In genomic region chr1:155176544-155177071, GRCh38 we compare ENCODE assay signal across 8 cellular contexts. TPM values are rescaled to one million over a fixed set of nuclear protein-coding genes. Genes with fewer than 3 reads are reported as not detected.
A peak's percentile ranks its signal among the peaks of the same experiment; 100 is the strongest.
DNase-seq lines count a peak whose midpoint lies in the region; ATAC-seq and TF ChIP-seq lines count a peak whose summit lies in the region.

No MANE protein-coding gene starts in this region.

- H3K36me3 ChIP-seq in Panc1 (ENCODE audit: control insufficient read depth, insufficient read depth, low read length): no peaks in the 10 kb centered on the region; the same call in 1 of the 2 replicates

- CTCF ChIA-PET in Panc1 (lab: Charles Lee): interaction anchor here (1.1 to 1.9 kb wide), 2 partner anchors 17 kb away, joined by 4 to 14 read pairs; no protein-coding TSS in a partner anchor

- DNase-seq in DMS153 treated with DMSO at 0.1 percent for 48 hours (lab: John Stamatoyannopoulos, UW; ENCODE audit: unreplicated experiment) (peak; percentile 90), LHCN-M2 (ENCODE audit: low read depth) (peak; percentile 67), Panc1 (ENCODE audit: low read depth, low spot score) (peak; percentile 78), activated T-cell treated with anti-CD3 and anti-CD28 coated beads for 4 hours (peak; percentile 85), erythroblast (lab: John Stamatoyannopoulos, UW) (peak; percentile 79 to 91), naive B cell (peak; percentile 75)
- DNase-seq in stimulated activated naive CD4-positive, alpha-beta T cell (lab: John Stamatoyannopoulos, UW): peak; percentile 52 to 87 (median 76)

- in situ Hi-C loops in Panc1 (cut with HindIII; ENCODE audit: low pct_unique_long_range_greater_than_20kb, low sequenced_read_pairs): no loop called here

- no peak for TF ChIP-seq POLR2A in erythroblast (IDR thresholded peaks at IDR 0.05; ENCODE audit: low read length)

- POLR2A ChIA-PET in Panc1 (lab: Charles Lee): interaction anchor here (0.6 kb wide), 1 partner anchor 54 kb away, joined by 6 read pairs; no protein-coding TSS in a partner anchor

- no peak overlapping the region for H3K27ac ChIP-seq in Panc1 (ENCODE audit: low read length)

- no peaks in the 10 kb centered on the region for H3K27me3 Mint-ChIP-seq in naive B cell

- H3K9me3 Mint-ChIP-seq in naive B cell: no peaks in the 10 kb centered on the region

- H3K36me3 Mint-ChIP-seq in naive B cell: no peaks in the 10 kb centered on the region

- H3K4me1 ChIP-seq in Panc1 (ENCODE audit: control insufficient read depth, insufficient read depth, low read length): peaks cover 23% of the 10 kb centered on the region

- H3K27me3 ChIP-seq in Panc1 (ENCODE audit: control insufficient read depth, insufficient read depth, low read length): no peaks in the 10 kb centered on the region

- BruUV-seq in Panc1 (replicated peaks; lab: Mats Ljungman, UMichigan): no TSS peak

- intact Hi-C loops in Panc1 (cut with micrococcal nuclease; ENCODE audit: unreplicated experiment): no loop called here

- peak; percentile 93 for TF ChIP-seq CTCF in Panc1 (IDR thresholded peaks at IDR 0.05)

- peak; percentile 68 for ATAC-seq in Panc1
- ATAC-seq in naive B cell (ENCODE audit: low read depth in 2 of 2): peak; percentile 35 to 52
- ATAC-seq in HG02588 (IDR thresholded peaks at IDR 0.05; ENCODE audit: unreplicated experiment): no peak

- no peak overlapping the region for H3K4me3 ChIP-seq in Panc1 (ENCODE audit: low read depth in 2 of 2, low read length in 2 of 2)

- peaks cover 41% of the 10 kb centered on the region in 3 donors for H3K4me1 Mint-ChIP-seq in naive B cell

- H3K4me3 Mint-ChIP-seq in naive B cell: peak overlapping the region in 2 of 8 donors; percentile 32 to 76

- no peaks in the 10 kb centered on the region for H3K9me3 ChIP-seq in Panc1 (ENCODE audit: control insufficient read depth, insufficient read depth, low read depth, low read length)

- peak overlapping the region in 1 of 6 donors; percentile 35 for H3K27ac Mint-ChIP-seq in naive B cell

RNA-seq across cellular contexts. Expression of gene TRIM46, which starts 3.0 kb away (rescaled TPM):
- 3.1 and 3.3 TPM in 2 replicates for total RNA-seq in LHCN-M2 (2014; rRNA removed)
- 2.5 TPM for polyA plus RNA-seq in LHCN-M2 (2012)
- 3.8 TPM for total RNA-seq in Panc1 (2021; ENCODE audit: unreplicated experiment)
- polyA plus RNA-seq in Panc1 (2012; ENCODE audit: insufficient read length): 8.0 TPM
- under 1 TPM in 2 of 6 donors, not detected in 4; 0.13 to 0.35 TPM for polyA plus RNA-seq in naive B cell (ENCODE audit: low read depth in 6 of 6)

RNA-seq across cellular contexts. Expression of gene KRTCAP2, which starts 3.5 kb away (rescaled TPM):
- total RNA-seq in LHCN-M2 (2014; rRNA removed) (95.3 and 96.7 TPM in 2 replicates), Panc1 (2021; ENCODE audit: unreplicated experiment) (155 TPM)
- polyA plus RNA-seq in LHCN-M2 (2012): 306 TPM
- 207 TPM for polyA plus RNA-seq in Panc1 (2012; ENCODE audit: insufficient read length)
- polyA plus RNA-seq in naive B cell (ENCODE audit: low read depth in 6 of 6): 100 to 1,000 TPM; 340 to 379 (median 354) TPM

RNA-seq across cellular contexts. Expression of gene THBS3, which starts 31.1 kb away (rescaled TPM):
- 17.4 and 26.4 TPM in 2 replicates for total RNA-seq in LHCN-M2 (2014; rRNA removed)
- 14.6 TPM for polyA plus RNA-seq in LHCN-M2 (2012)
- 35.9 TPM for total RNA-seq in Panc1 (2021; ENCODE audit: unreplicated experiment)
- polyA plus RNA-seq in Panc1 (2012; ENCODE audit: insufficient read length): 40.8 TPM
- 1 to 10 TPM; 1.1 to 3.9 (median 2.2) TPM for polyA plus RNA-seq in naive B cell (ENCODE audit: low read depth in 6 of 6)

RNA-seq across cellular contexts. Expression of gene MTX1, which starts 31.9 kb away (rescaled TPM):
- 47.6 and 49.1 TPM in 2 replicates for total RNA-seq in LHCN-M2 (2014; rRNA removed)
- polyA plus RNA-seq in LHCN-M2 (2012): 66.7 TPM
- 53.6 TPM for total RNA-seq in Panc1 (2021; ENCODE audit: unreplicated experiment)
- polyA plus RNA-seq in Panc1 (2012; ENCODE audit: insufficient read length): 87.4 TPM
- polyA plus RNA-seq in naive B cell (ENCODE audit: low read depth in 6 of 6): 10 to 100 TPM; 35.5 to 49.1 (median 42.0) TPM

RNA-seq across cellular contexts. Expression of gene DPM3, which starts 36.3 kb away (rescaled TPM):
- total RNA-seq in LHCN-M2 (2014; rRNA removed) (86.9 and 101 TPM in 2 replicates), Panc1 (2021; ENCODE audit: unreplicated experiment) (66.0 TPM)
- 144 TPM for polyA plus RNA-seq in LHCN-M2 (2012)
- polyA plus RNA-seq in Panc1 (2012; ENCODE audit: insufficient read length): 89.1 TPM
- polyA plus RNA-seq in naive B cell (ENCODE audit: low read depth in 6 of 6): 100 to 1,000 TPM in 1 of 6 donors, 10 to 100 TPM in 5; 77.4 to 100 (median 90.5) TPM
